In the genomic region with DNA sequence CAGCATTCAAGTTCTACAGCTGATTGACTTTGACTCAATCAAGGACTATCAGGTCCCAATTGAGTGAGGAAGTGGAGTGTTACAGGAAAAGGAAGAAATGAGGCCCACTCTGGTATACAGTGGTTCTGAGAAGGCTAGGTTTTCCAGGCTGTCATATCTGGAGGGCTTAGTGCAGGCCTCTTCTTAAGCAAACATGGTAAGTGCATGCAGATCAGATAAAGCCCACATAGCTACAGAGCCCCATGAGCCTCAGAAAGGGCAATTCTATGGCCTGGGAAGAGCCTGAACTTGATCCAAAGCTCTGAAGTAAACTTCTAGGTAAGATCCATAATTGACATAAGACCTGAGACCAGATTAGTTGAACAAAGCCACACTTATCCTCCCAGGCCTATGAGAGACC, we compare ENCODE assay signal across 27 cellular contexts. TPM values are rescaled to one million over a fixed set of nuclear protein-coding genes. Genes with fewer than 3 reads are reported as not detected.
"Had no signal": no experiment of that assay in that cellular context is flagged by ENCODE, and none has a peak within 500 bp of the region (broad histone marks: within the 10 kb centered on the region; RNA-seq: fewer than 3 reads in every experiment).

No MANE protein-coding gene starts in this region.

- ATAC-seq: activated CD4-positive, alpha-beta T cell treated with anti-CD3 and anti-CD28 coated beads for 36 hours; activated CD4-positive, CD25-positive, alpha-beta regulatory T cell treated with anti-CD3 and anti-CD28 coated beads, Interleukin-2, amount 50 U/mL, for 24 hours; activated CD8-positive, alpha-beta T cell treated with anti-CD3 and anti-CD28 coated beads for 36 hours; activated T-cell treated with anti-CD3 and anti-CD28 coated beads, Interleukin-2, amount 50 U/mL, for 4 hours; WTC11 had no signal

- H3K27ac Mint-ChIP-seq: activated naive CD4-positive, alpha-beta T cell treated with anti-CD3 and anti-CD28 coated beads for 36 hours; brain; WTC11 had no signal

- H3K36me3 Mint-ChIP-seq: activated naive CD4-positive, alpha-beta T cell treated with anti-CD3 and anti-CD28 coated beads, Interleukin-2, amount 50 U/mL, for 72 hours; brain had no signal

- H3K4me1 Mint-ChIP-seq: brain had no signal

- H3K4me3 Mint-ChIP-seq: activated CD4-positive, alpha-beta T cell treated with anti-CD3 and anti-CD28 coated beads for 36 hours; activated CD8-positive, alpha-beta T cell treated with anti-CD3 and anti-CD28 coated beads for 36 hours; activated naive CD4-positive, alpha-beta T cell treated with anti-CD3 and anti-CD28 coated beads for 36 hours; activated T-cell treated with anti-CD3 and anti-CD28 coated beads, Interleukin-2, amount 50 U/mL, for 4 hours; brain; WTC11 had no signal

- H3K27me3 Mint-ChIP-seq: activated CD8-positive, alpha-beta T cell treated with anti-CD3 and anti-CD28 coated beads for 36 hours had no signal

- DNase-seq: activated CD4-positive, alpha-beta T cell treated with anti-CD3 and anti-CD28 coated beads for 36 hours; activated CD4-positive, alpha-beta T cell treated with anti-CD3 and anti-CD28 coated beads, Interleukin-2, amount 50 U/mL, for 1 hour; activated CD8-positive, alpha-beta T cell treated with anti-CD3 and anti-CD28 coated beads for 36 hours; activated gamma-delta T cell treated with Interleukin-2 at 50 U/mL for 16 hours; activated naive CD4-positive, alpha-beta T cell treated with anti-CD3 and anti-CD28 coated beads for 36 hours; activated T-cell treated with anti-CD3 and anti-CD28 coated beads, Interleukin-2, amount 50 U/mL, for 4 hours; adrenal gland; caudate nucleus; cerebellar nuclear complex; MM.1S; MV-4-11; NCI-H1092; NCI-H1436 treated with DMSO at 0.1 percent for 48 hours; NCI-H1694 treated with DMSO at 0.1 percent for 48 hours; NCI-H2029; NCI-H510A; NCI-H526; NCI-H748 treated with DMSO at 0.1 percent for 48 hours; NK-92 treated with Interleukin-12 subunit alpha and Interleukin-12 subunit beta, amount 100 ng/mL, for 24 hours; Right ventricle myocardium superior; SW 1271; T-helper 1 cell had no signal

- H3K9me3 Mint-ChIP-seq: activated CD8-positive, alpha-beta T cell treated with anti-CD3 and anti-CD28 coated beads for 36 hours; activated naive CD4-positive, alpha-beta T cell treated with anti-CD3 and anti-CD28 coated beads for 36 hours; activated naive CD4-positive, alpha-beta T cell treated with anti-CD3 and anti-CD28 coated beads, Interleukin-2, amount 50 U/mL, for 72 hours; activated T-cell treated with anti-CD3 and anti-CD28 coated beads, Interleukin-2, amount 50 U/mL, for 4 hours; WTC11 had no signal

RNA-seq across cellular contexts. Expression of gene MAOA, which starts 29.0 kb away (rescaled TPM):
- total RNA-seq: OCI-LY7 had no signal
